ENCODE assay signal across 17 cellular contexts in genomic region chr6:44850367-44850766, GRCh38.
DNase-seq lines count a peak whose midpoint lies in the region; ATAC-seq, FAIRE-seq and TF ChIP-seq lines count a peak whose summit lies in the region.
"Had no signal": no experiment of that assay in that cellular context is flagged by ENCODE, and none has a peak within 500 bp of the region (broad histone marks: within the 10 kb centered on the region; RNA-seq: fewer than 3 reads in every experiment).

No MANE protein-coding gene starts in this region.

- no peak overlapping the region for H2AFZ ChIP-seq in neural progenitor cell (replicated peaks)

- H3K27ac ChIP-seq in left ventricle myocardium inferior (replicated peaks) (peak overlapping the region; percentile 8), right cardiac atrium (ENCODE audit: low read length) (no peak overlapping the region), neural progenitor cell (no peak overlapping the region)
- H3K27ac ChIP-seq: BLaER1, HL-60 had no signal

- H3K27me3 Mint-ChIP-seq in osteocyte (ENCODE audit: unreplicated experiment): no peaks in the 10 kb centered on the region
- no peaks in the 10 kb centered on the region for H3K27me3 Mint-ChIP-seq in activated T-helper 1 cell treated with anti-CD3 and anti-CD28 coated beads, Interleukin-12 subunit alpha, Interleukin-12 subunit beta, Interleukin-2, Interleukin-4 antibody, amounts not matched to agents 30 ng/mL and 10 ng/mL and 1 ng/mL, durations not matched to agents 14 hours and 24 hours and 36 hours (ENCODE audit: insufficient read depth)
- H3K27me3 Mint-ChIP-seq in neural progenitor cell (ENCODE audit: insufficient read depth, low read depth): no peaks in the 10 kb centered on the region

- TF ChIP-seq CTCF in left ventricle myocardium inferior (IDR thresholded peaks at IDR 0.05; ENCODE audit: borderline replicate concordance): no peak
- no peak for TF ChIP-seq CTCF in fibroblast of mammary gland (conservative IDR thresholded peaks at IDR 0.05; ENCODE audit: control insufficient read depth, insufficient read depth, low read depth, low read length)
- TF ChIP-seq CTCF in osteocyte (IDR thresholded peaks at IDR 0.05): no peak
- TF ChIP-seq CTCF in neural progenitor cell (IDR thresholded peaks at IDR 0.05): no peak

- no peaks in the 10 kb centered on the region for H4K20me1 ChIP-seq in neural progenitor cell (ENCODE audit: low read depth)
- H4K20me1 ChIP-seq: BLaER1 had no signal

- H3K4me2 ChIP-seq in neural progenitor cell: no peak overlapping the region
- H3K4me2 ChIP-seq: BLaER1 had no signal

- no peak for FAIRE-seq in HTR-8/SVneo (lab: Jason Lieb, UNC)

- peaks cover 4% of the 10 kb centered on the region for H3K4me1 ChIP-seq in left ventricle myocardium inferior
- peaks cover 1% of the 10 kb centered on the region for H3K4me1 ChIP-seq in right cardiac atrium (ENCODE audit: control insufficient read depth, insufficient read depth, low read length)
- H3K4me1 ChIP-seq in neural progenitor cell: no peaks in the 10 kb centered on the region

- peak overlapping the region; percentile 63 for H3K27ac Mint-ChIP-seq in osteocyte (ENCODE audit: unreplicated experiment)
- no peak overlapping the region for H3K27ac Mint-ChIP-seq in activated T-helper 1 cell treated with anti-CD3 and anti-CD28 coated beads, Interleukin-12 subunit alpha, Interleukin-12 subunit beta, Interleukin-2, Interleukin-4 antibody, amounts not matched to agents 30 ng/mL and 10 ng/mL and 1 ng/mL, durations not matched to agents 14 hours and 24 hours and 36 hours
- H3K27ac Mint-ChIP-seq in neural progenitor cell: no peak overlapping the region
- H3K27ac Mint-ChIP-seq: CD8-positive, alpha-beta memory T cell; HFFc6 had no signal

- H3K4me3 ChIP-seq in left ventricle myocardium inferior (no peak overlapping the region), right cardiac atrium (ENCODE audit: low read length) (no peak overlapping the region), fibroblast of mammary gland (ENCODE audit: control insufficient read depth, low read depth, low read length) (no peak overlapping the region), neural progenitor cell (no peak overlapping the region)
- H3K4me3 ChIP-seq: BLaER1 had no signal

- H3K4me3 Mint-ChIP-seq in osteocyte (ENCODE audit: unreplicated experiment) (no peak overlapping the region), neural progenitor cell (no peak overlapping the region)
- no peak overlapping the region for H3K4me3 Mint-ChIP-seq in activated T-helper 1 cell treated with anti-CD3 and anti-CD28 coated beads, Interleukin-12 subunit alpha, Interleukin-12 subunit beta, Interleukin-2, Interleukin-4 antibody, amounts not matched to agents 30 ng/mL and 10 ng/mL and 1 ng/mL, durations not matched to agents 14 hours and 24 hours and 36 hours
- H3K4me3 Mint-ChIP-seq: CD8-positive, alpha-beta memory T cell; HFFc6 had no signal

- no peaks in the 10 kb centered on the region for H3K9me3 Mint-ChIP-seq in osteocyte (ENCODE audit: unreplicated experiment)
- no peaks in the 10 kb centered on the region for H3K9me3 Mint-ChIP-seq in activated T-helper 1 cell treated with anti-CD3 and anti-CD28 coated beads, Interleukin-12 subunit alpha, Interleukin-12 subunit beta, Interleukin-2, Interleukin-4 antibody, amounts not matched to agents 30 ng/mL and 10 ng/mL and 1 ng/mL, durations not matched to agents 14 hours and 24 hours and 36 hours
- no peaks in the 10 kb centered on the region for H3K9me3 Mint-ChIP-seq in neural progenitor cell
- H3K9me3 Mint-ChIP-seq: CD8-positive, alpha-beta memory T cell; HFFc6 had no signal

- H3F3A ChIP-seq in neural progenitor cell (ENCODE audit: low read depth): no peaks in the 10 kb centered on the region

- H3K36me3 Mint-ChIP-seq in osteocyte (ENCODE audit: unreplicated experiment): no peaks in the 10 kb centered on the region
- peaks cover 5% of the 10 kb centered on the region for H3K36me3 Mint-ChIP-seq in activated T-helper 1 cell treated with anti-CD3 and anti-CD28 coated beads, Interleukin-12 subunit alpha, Interleukin-12 subunit beta, Interleukin-2, Interleukin-4 antibody, amounts not matched to agents 30 ng/mL and 10 ng/mL and 1 ng/mL, durations not matched to agents 14 hours and 24 hours and 36 hours (ENCODE audit: low read depth)
- no peaks in the 10 kb centered on the region for H3K36me3 Mint-ChIP-seq in neural progenitor cell

- no peaks in the 10 kb centered on the region for H3K79me2 ChIP-seq in neural progenitor cell (ENCODE audit: low read depth)

- H3K9ac ChIP-seq in neural progenitor cell: no peak overlapping the region
- H3K9ac ChIP-seq: BLaER1 had no signal

- peaks cover 23% of the 10 kb centered on the region for H3K4me1 Mint-ChIP-seq in osteocyte (ENCODE audit: unreplicated experiment)
- no peaks in the 10 kb centered on the region for H3K4me1 Mint-ChIP-seq in activated T-helper 1 cell treated with anti-CD3 and anti-CD28 coated beads, Interleukin-12 subunit alpha, Interleukin-12 subunit beta, Interleukin-2, Interleukin-4 antibody, amounts not matched to agents 30 ng/mL and 10 ng/mL and 1 ng/mL, durations not matched to agents 14 hours and 24 hours and 36 hours (ENCODE audit: low read depth)
- peaks cover 3% of the 10 kb centered on the region for H3K4me1 Mint-ChIP-seq in neural progenitor cell

- H3K27me3 ChIP-seq in left ventricle myocardium inferior (ENCODE audit: low read depth) (no peaks in the 10 kb centered on the region), right cardiac atrium (ENCODE audit: control insufficient read depth, insufficient read depth) (no peaks in the 10 kb centered on the region), neural progenitor cell (no peaks in the 10 kb centered on the region)
- H3K27me3 ChIP-seq: BLaER1 had no signal

- no peak for ATAC-seq in right cardiac atrium

- H3K36me3 ChIP-seq in left ventricle myocardium inferior (no peaks in the 10 kb centered on the region), neural progenitor cell (no peaks in the 10 kb centered on the region)
- H3K36me3 ChIP-seq: BLaER1 had no signal

- H3K9me3 ChIP-seq in left ventricle myocardium inferior (replicated peaks) (no peaks in the 10 kb centered on the region), right cardiac atrium (ENCODE audit: control insufficient read depth, low read length) (no peaks in the 10 kb centered on the region), neural progenitor cell (ENCODE audit: low read depth) (no peaks in the 10 kb centered on the region)
- H3K9me3 ChIP-seq: BLaER1 had no signal

- intact Hi-C loops in left ventricle myocardium inferior (cut with micrococcal nuclease): no loop called here
- intact Hi-C loops in right cardiac atrium (cut with DNase I): no loop called here
- intact Hi-C loops in activated T-helper 1 cell treated with anti-CD3 and anti-CD28 coated beads, Interleukin-12 subunit alpha, Interleukin-12 subunit beta, Interleukin-2, Interleukin-4 antibody, amounts not matched to agents 30 ng/mL and 10 ng/mL and 1 ng/mL, durations not matched to agents 14 hours and 24 hours and 36 hours (cut with micrococcal nuclease): no loop called here

- DNase-seq in left ventricle myocardium inferior: no peak
- no peak for DNase-seq in right cardiac atrium
- DNase-seq in fibroblast of mammary gland (ENCODE audit: low read depth): peak; percentile 33
- no peak for DNase-seq in osteocyte (ENCODE audit: extremely low spot score, unreplicated experiment)
- DNase-seq in stromal cell of bone marrow (ENCODE audit: low read depth): peak; percentile 34
- DNase-seq in activated T-helper 1 cell treated with anti-CD3 and anti-CD28 coated beads, Interleukin-12 subunit alpha, Interleukin-12 subunit beta, Interleukin-2, Interleukin-4 antibody, amounts not matched to agents 30 ng/mL and 10 ng/mL and 1 ng/mL, durations not matched to agents 14 hours and 24 hours and 36 hours (ENCODE audit: low spot score): no peak
- no peak for DNase-seq in neural progenitor cell (ENCODE audit: low spot score)
- DNase-seq in HTR-8/SVneo (ENCODE audit: insufficient read length, low spot score): no peak
- DNase-seq: 8988T; AML-193; CD8-positive, alpha-beta memory T cell; DMS53; GF-D8; HCEC 1CT; HFFc6 had no signal

Comparison
In these comparisons a context has a peak if more than half of its experiments do, and no peak if none do; other contexts are left out.
1. DNase-seq: peak in fibroblast of mammary gland (single experiment) and stromal cell of bone marrow (single experiment); none in left ventricle myocardium inferior (single experiment), right cardiac atrium (0 of 3), osteocyte (single experiment), activated T-helper 1 cell treated with anti-CD3 and anti-CD28 coated beads, Interleukin-12 subunit alpha, Interleukin-12 subunit beta, Interleukin-2, Interleukin-4 antibody, amounts not matched to agents 30 ng/mL and 10 ng/mL and 1 ng/mL, durations not matched to agents 14 hours and 24 hours and 36 hours (single experiment), neural progenitor cell (single experiment) and HTR-8/SVneo (single experiment).